ENCODE assay signal across 1 cellular context in the genomic region with DNA sequence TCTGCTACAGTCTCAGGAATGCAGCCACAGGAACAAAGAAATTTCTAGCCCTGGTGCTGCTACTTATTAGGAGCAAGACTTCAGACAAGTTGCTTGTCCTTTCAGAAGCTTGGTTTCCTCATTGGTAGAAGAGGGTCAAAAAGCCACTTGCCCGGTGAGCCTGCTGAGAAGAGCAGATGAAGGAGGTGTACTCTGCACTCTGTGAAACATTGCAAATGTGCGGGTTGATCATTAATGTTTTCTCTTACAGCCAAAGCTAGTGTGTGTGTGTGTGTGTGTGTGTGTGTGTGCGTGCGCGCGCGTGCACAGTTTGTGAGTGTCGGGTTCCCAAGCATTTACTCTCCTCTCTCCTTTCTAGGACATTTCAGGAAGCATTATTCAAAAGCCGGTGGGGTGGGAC.
TF ChIP-seq lines count a peak whose summit lies in the region.

No MANE protein-coding gene starts in this region.

TF ChIP-seq in HepG2, 621 proteins besides CTCF, POLR2A, EP300 and RAD21 (continued from another document and continues in another):
- TF ChIP-seq, protein P1, sequence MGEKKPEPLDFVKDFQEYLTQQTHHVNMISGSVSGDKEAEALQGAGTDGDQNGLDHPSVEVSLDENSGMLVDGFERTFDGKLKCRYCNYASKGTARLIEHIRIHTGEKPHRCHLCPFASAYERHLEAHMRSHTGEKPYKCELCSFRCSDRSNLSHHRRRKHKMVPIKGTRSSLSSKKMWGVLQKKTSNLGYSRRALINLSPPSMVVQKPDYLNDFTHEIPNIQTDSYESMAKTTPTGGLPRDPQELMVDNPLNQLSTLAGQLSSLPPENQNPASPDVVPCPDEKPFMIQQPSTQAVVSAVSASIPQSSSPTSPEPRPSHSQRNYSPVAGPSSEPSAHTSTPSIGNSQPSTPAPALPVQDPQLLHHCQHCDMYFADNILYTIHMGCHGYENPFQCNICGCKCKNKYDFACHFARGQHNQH (CRISPR knock-in tag; IDR thresholded peaks at IDR 0.05), result no peak
- TF ChIP-seq PRDM4 (CRISPR knock-in tag; IDR thresholded peaks at IDR 0.05; ENCODE audit: borderline replicate concordance), result no peak
- no peak for TF ChIP-seq NKX3-1 (CRISPR knock-in tag; IDR thresholded peaks at IDR 0.05)
- peak; percentile 31; the same call in 1 of the 2 replicates for TF ChIP-seq ZNF331 (CRISPR knock-in tag; IDR thresholded peaks at IDR 0.05)
- no peak for TF ChIP-seq KDM6A (CRISPR knock-in tag; IDR thresholded peaks at IDR 0.05; ENCODE audit: low read depth)
- TF ChIP-seq NCOR1 (IDR thresholded peaks at IDR 0.05; ENCODE audit: borderline replicate concordance, low read length), result peak; percentile 83
- no peak for TF ChIP-seq ZNF839 (CRISPR knock-in tag; IDR thresholded peaks at IDR 0.05; ENCODE audit: borderline replicate concordance)
- no peak; the same call in none of the 2 replicates for TF ChIP-seq NR2F6 (IDR thresholded peaks at IDR 0.05)
- TF ChIP-seq NR2F6 (CRISPR knock-in tag; IDR thresholded peaks at IDR 0.05), result peak; percentile 56; the same call in 1 of the 2 replicates
- TF ChIP-seq HOXA3 (CRISPR knock-in tag; IDR thresholded peaks at IDR 0.05), result 0 out of 2 replicates have a peak, but pooled peaks have one; percentile 18
- TF ChIP-seq, protein P2, sequence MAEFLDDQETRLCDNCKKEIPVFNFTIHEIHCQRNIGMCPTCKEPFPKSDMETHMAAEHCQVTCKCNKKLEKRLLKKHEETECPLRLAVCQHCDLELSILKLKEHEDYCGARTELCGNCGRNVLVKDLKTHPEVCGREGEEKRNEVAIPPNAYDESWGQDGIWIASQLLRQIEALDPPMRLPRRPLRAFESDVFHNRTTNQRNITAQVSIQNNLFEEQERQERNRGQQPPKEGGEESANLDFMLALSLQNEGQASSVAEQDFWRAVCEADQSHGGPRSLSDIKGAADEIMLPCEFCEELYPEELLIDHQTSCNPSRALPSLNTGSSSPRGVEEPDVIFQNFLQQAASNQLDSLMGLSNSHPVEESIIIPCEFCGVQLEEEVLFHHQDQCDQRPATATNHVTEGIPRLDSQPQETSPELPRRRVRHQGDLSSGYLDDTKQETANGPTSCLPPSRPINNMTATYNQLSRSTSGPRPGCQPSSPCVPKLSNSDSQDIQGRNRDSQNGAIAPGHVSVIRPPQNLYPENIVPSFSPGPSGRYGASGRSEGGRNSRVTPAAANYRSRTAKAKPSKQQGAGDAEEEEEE (CRISPR knock-in tag; IDR thresholded peaks at IDR 0.05; ENCODE audit: borderline replicate concordance), result no peak
- TF ChIP-seq ZMYM4 (CRISPR knock-in tag; IDR thresholded peaks at IDR 0.05), result peak; percentile 51; the same call in 1 of the 2 replicates
- TF ChIP-seq CEBPG (CRISPR knock-in tag; IDR thresholded peaks at IDR 0.05), result 0 out of 2 replicates have a peak, but pooled peaks have one; percentile 14
- peak; percentile 49; the same call in 1 of the 2 replicates for TF ChIP-seq GATAD2A (CRISPR knock-in tag; IDR thresholded peaks at IDR 0.05)
- TF ChIP-seq ZNF234 (CRISPR knock-in tag; conservative IDR thresholded peaks at IDR 0.05), result no peak
- TF ChIP-seq HES4 (CRISPR knock-in tag; IDR thresholded peaks at IDR 0.05; ENCODE audit: borderline replicate concordance), result no peak
- no peak for TF ChIP-seq ZNF431 (CRISPR knock-in tag; IDR thresholded peaks at IDR 0.05; ENCODE audit: borderline replicate concordance, low read depth)
- no peak for TF ChIP-seq HOXA9 (CRISPR knock-in tag; IDR thresholded peaks at IDR 0.05; ENCODE audit: borderline replicate concordance)
- peak; percentile 84 for TF ChIP-seq HNF4A (CRISPR knock-in tag; IDR thresholded peaks at IDR 0.05)
- no peak for TF ChIP-seq EED (CRISPR knock-in tag; IDR thresholded peaks at IDR 0.05)
- TF ChIP-seq CAMTA2 (CRISPR knock-in tag; IDR thresholded peaks at IDR 0.05; ENCODE audit: borderline replicate concordance), result no peak
- TF ChIP-seq ZNF775 (CRISPR knock-in tag; IDR thresholded peaks at IDR 0.05; ENCODE audit: borderline replicate concordance), result no peak
- TF ChIP-seq ONECUT2 (CRISPR knock-in tag; IDR thresholded peaks at IDR 0.05), result no peak
- no peak for TF ChIP-seq GATAD1 (CRISPR knock-in tag; IDR thresholded peaks at IDR 0.05)
- peak; percentile 47; the same call in 1 of the 2 replicates for TF ChIP-seq DPF2 (CRISPR knock-in tag; IDR thresholded peaks at IDR 0.05; ENCODE audit: borderline replicate concordance, low read depth)
- no peak for TF ChIP-seq KDM1A (CRISPR knock-in tag; IDR thresholded peaks at IDR 0.05)
- no peak for TF ChIP-seq GATA4 (IDR thresholded peaks at IDR 0.05; ENCODE audit: borderline replicate concordance, low read depth)
- no peak for TF ChIP-seq ZNF747 (CRISPR knock-in tag; IDR thresholded peaks at IDR 0.05; ENCODE audit: borderline replicate concordance)
- TF ChIP-seq CHD4 (IDR thresholded peaks at IDR 0.05; ENCODE audit: borderline replicate concordance, low read length), result no peak
- no peak for TF ChIP-seq JDP2 (CRISPR knock-in tag; IDR thresholded peaks at IDR 0.05; ENCODE audit: borderline replicate concordance)
- TF ChIP-seq KMT2A (CRISPR knock-in tag; IDR thresholded peaks at IDR 0.05), result no peak
- TF ChIP-seq, protein P3, sequence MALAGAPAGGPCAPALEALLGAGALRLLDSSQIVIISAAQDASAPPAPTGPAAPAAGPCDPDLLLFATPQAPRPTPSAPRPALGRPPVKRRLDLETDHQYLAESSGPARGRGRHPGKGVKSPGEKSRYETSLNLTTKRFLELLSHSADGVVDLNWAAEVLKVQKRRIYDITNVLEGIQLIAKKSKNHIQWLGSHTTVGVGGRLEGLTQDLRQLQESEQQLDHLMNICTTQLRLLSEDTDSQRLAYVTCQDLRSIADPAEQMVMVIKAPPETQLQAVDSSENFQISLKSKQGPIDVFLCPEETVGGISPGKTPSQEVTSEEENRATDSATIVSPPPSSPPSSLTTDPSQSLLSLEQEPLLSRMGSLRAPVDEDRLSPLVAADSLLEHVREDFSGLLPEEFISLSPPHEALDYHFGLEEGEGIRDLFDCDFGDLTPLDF (CRISPR knock-in tag; IDR thresholded peaks at IDR 0.05), result no peak
- TF ChIP-seq KDM2A (CRISPR knock-in tag; IDR thresholded peaks at IDR 0.05; ENCODE audit: borderline replicate concordance, low read depth), result 0 out of 2 replicates have a peak, but pooled peaks have one; percentile 32
- no peak for TF ChIP-seq GABPA (IDR thresholded peaks at IDR 0.05; ENCODE audit: low read depth, low read length)
- peak; percentile 32; the same call in 1 of the 2 replicates for TF ChIP-seq GABPA (CRISPR knock-in tag; IDR thresholded peaks at IDR 0.05; ENCODE audit: low read depth)
- TF ChIP-seq HNRNPUL1 (IDR thresholded peaks at IDR 0.05; ENCODE audit: low read depth, low read length), result peak; percentile 67; the same call in 1 of the 2 replicates
- no peak for TF ChIP-seq REL (CRISPR knock-in tag; conservative IDR thresholded peaks at IDR 0.05)
- no peak for TF ChIP-seq SMC3 (IDR thresholded peaks at IDR 0.05; ENCODE audit: low read length)
- 0 out of 2 replicates have a peak, but pooled peaks have one; percentile 26 for TF ChIP-seq RXRB (CRISPR knock-in tag; IDR thresholded peaks at IDR 0.05; ENCODE audit: borderline replicate concordance)
- no peak for TF ChIP-seq SIN3A (IDR thresholded peaks at IDR 0.05; ENCODE audit: borderline replicate concordance, low read depth, low read length)
- no peak for TF ChIP-seq NR2C2 (CRISPR knock-in tag; IDR thresholded peaks at IDR 0.05; ENCODE audit: borderline replicate concordance)
- no peak for TF ChIP-seq ZNF484 (CRISPR knock-in tag; IDR thresholded peaks at IDR 0.05; ENCODE audit: borderline replicate concordance, low read depth)
- no peak for TF ChIP-seq RBM39 (IDR thresholded peaks at IDR 0.05; ENCODE audit: low read depth, low read length, poor library complexity, severe bottlenecking)
- no peak for TF ChIP-seq ZZZ3 (CRISPR knock-in tag; IDR thresholded peaks at IDR 0.05; ENCODE audit: borderline replicate concordance)
- no peak for TF ChIP-seq ZNF317 (CRISPR knock-in tag; IDR thresholded peaks at IDR 0.05)
- TF ChIP-seq SOX13 (IDR thresholded peaks at IDR 0.05), result no peak
- peak in 1 of 2 experiments; percentile 36; a peak in 1 of 4 replicates for TF ChIP-seq SOX13 (CRISPR knock-in tag; conservative IDR thresholded peaks at IDR 0.05 in 1 of 2, IDR thresholded peaks at IDR 0.05 in 1 of 2)
- TF ChIP-seq NFYB (CRISPR knock-in tag; IDR thresholded peaks at IDR 0.05), result no peak
- TF ChIP-seq CBX1 (IDR thresholded peaks at IDR 0.05; ENCODE audit: low read depth), result no peak
- TF ChIP-seq ZNF616 (CRISPR knock-in tag; IDR thresholded peaks at IDR 0.05; ENCODE audit: low read depth), result no peak
- no peak for TF ChIP-seq ZNF260 (CRISPR knock-in tag; IDR thresholded peaks at IDR 0.05; ENCODE audit: borderline replicate concordance, low read depth)
- TF ChIP-seq, protein P4, sequence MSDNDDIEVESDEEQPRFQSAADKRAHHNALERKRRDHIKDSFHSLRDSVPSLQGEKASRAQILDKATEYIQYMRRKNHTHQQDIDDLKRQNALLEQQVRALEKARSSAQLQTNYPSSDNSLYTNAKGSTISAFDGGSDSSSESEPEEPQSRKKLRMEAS (IDR thresholded peaks at IDR 0.05), result 0 out of 2 replicates have a peak, but pooled peaks have one; percentile 28
- TF ChIP-seq, protein P5, sequence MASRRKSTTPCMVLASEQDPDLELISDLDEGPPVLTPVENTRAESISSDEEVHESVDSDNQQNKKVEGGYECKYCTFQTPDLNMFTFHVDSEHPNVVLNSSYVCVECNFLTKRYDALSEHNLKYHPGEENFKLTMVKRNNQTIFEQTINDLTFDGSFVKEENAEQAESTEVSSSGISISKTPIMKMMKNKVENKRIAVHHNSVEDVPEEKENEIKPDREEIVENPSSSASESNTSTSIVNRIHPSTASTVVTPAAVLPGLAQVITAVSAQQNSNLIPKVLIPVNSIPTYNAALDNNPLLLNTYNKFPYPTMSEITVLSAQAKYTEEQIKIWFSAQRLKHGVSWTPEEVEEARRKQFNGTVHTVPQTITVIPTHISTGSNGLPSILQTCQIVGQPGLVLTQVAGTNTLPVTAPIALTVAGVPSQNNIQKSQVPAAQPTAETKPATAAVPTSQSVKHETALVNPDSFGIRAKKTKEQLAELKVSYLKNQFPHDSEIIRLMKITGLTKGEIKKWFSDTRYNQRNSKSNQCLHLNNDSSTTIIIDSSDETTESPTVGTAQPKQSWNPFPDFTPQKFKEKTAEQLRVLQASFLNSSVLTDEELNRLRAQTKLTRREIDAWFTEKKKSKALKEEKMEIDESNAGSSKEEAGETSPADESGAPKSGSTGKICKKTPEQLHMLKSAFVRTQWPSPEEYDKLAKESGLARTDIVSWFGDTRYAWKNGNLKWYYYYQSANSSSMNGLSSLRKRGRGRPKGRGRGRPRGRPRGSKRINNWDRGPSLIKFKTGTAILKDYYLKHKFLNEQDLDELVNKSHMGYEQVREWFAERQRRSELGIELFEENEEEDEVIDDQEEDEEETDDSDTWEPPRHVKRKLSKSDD (CRISPR knock-in tag; IDR thresholded peaks at IDR 0.05; ENCODE audit: low read depth), result no peak
- TF ChIP-seq, protein P6, sequence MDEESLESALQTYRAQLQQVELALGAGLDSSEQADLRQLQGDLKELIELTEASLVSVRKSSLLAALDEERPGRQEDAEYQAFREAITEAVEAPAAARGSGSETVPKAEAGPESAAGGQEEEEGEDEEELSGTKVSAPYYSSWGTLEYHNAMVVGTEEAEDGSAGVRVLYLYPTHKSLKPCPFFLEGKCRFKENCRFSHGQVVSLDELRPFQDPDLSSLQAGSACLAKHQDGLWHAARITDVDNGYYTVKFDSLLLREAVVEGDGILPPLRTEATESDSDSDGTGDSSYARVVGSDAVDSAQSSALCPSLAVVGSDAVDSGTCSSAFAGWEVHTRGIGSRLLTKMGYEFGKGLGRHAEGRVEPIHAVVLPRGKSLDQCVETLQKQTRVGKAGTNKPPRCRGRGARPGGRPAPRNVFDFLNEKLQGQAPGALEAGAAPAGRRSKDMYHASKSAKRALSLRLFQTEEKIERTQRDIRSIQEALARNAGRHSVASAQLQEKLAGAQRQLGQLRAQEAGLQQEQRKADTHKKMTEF (CRISPR knock-in tag; IDR thresholded peaks at IDR 0.05), result peak; percentile 33; the same call in 1 of the 2 replicates
- TF ChIP-seq, protein P7, sequence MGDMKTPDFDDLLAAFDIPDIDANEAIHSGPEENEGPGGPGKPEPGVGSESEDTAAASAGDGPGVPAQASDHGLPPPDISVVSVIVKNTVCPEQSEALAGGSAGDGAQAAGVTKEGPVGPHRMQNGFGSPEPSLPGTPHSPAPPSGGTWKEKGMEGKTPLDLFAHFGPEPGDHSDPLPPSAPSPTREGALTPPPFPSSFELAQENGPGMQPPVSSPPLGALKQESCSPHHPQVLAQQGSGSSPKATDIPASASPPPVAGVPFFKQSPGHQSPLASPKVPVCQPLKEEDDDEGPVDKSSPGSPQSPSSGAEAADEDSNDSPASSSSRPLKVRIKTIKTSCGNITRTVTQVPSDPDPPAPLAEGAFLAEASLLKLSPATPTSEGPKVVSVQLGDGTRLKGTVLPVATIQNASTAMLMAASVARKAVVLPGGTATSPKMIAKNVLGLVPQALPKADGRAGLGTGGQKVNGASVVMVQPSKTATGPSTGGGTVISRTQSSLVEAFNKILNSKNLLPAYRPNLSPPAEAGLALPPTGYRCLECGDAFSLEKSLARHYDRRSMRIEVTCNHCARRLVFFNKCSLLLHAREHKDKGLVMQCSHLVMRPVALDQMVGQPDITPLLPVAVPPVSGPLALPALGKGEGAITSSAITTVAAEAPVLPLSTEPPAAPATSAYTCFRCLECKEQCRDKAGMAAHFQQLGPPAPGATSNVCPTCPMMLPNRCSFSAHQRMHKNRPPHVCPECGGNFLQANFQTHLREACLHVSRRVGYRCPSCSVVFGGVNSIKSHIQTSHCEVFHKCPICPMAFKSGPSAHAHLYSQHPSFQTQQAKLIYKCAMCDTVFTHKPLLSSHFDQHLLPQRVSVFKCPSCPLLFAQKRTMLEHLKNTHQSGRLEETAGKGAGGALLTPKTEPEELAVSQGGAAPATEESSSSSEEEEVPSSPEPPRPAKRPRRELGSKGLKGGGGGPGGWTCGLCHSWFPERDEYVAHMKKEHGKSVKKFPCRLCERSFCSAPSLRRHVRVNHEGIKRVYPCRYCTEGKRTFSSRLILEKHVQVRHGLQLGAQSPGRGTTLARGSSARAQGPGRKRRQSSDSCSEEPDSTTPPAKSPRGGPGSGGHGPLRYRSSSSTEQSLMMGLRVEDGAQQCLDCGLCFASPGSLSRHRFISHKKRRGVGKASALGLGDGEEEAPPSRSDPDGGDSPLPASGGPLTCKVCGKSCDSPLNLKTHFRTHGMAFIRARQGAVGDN (CRISPR knock-in tag; IDR thresholded peaks at IDR 0.05), result no peak
